Comparison of ENCODE assay signal across 1 cellular context in genomic region chr1:205321109-205321958, GRCh38.
TF ChIP-seq lines count a peak whose summit lies in the region.

Gene NUAK2, minus strand, starts transcription at chr1:205321745. Its CDS starts 117 bp downstream, at chr1:205321628.

TF ChIP-seq in SK-N-SH, 30 proteins besides CTCF, POLR2A, EP300 and RAD21 (continued from another document):
- peak; percentile 24; the same call in 1 of the 2 replicates for TF ChIP-seq USF2 (IDR thresholded peaks at IDR 0.05; ENCODE audit: borderline replicate concordance, low read depth, low read length)
